In genomic region chr2:126817172-126817571, GRCh38 we compare ENCODE assay signal across 27 cellular contexts.
"Had no signal": no experiment of that assay in that cellular context is flagged by ENCODE, and none has a peak within 500 bp of the region (broad histone marks: within the 10 kb centered on the region; RNA-seq: fewer than 3 reads in every experiment).

No MANE protein-coding gene starts in this region.

- H3K27me3 ChIP-seq: stomach, suprapubic skin, testis, thyroid gland, tibial artery, tibial nerve, transverse colon, upper lobe of left lung, upper lobe of right lung, uterus, vagina had no signal

- DNase-seq: stimulated activated CD4-positive, alpha-beta T cell treated with anti-CD3 and anti-CD28 coated beads, Interleukin-2, amount 100 ng/mL, for 48 hours; stimulated activated CD4-positive, alpha-beta T cell treated with anti-CD3 and anti-CD28 coated beads, Interleukin-4, amount 100 ng/mL, for 1 hour; stimulated activated CD4-positive, alpha-beta T cell treated with anti-CD3 and anti-CD28 coated beads, Interleukin-4, amount 100 ng/mL, for 24 hours; stimulated activated CD4-positive, alpha-beta T cell treated with anti-CD3 and anti-CD28 coated beads, Interleukin-4, amount 100 ng/mL, for 4 hours; stimulated activated CD8-positive, alpha-beta memory T cell treated with anti-CD3 and anti-CD28 coated beads, Interleukin-4, amount 100 ng/mL, for 48 hours; stimulated activated naive B cell treated with anti-CD40 and anti-IgM and Interleukin-4, amounts not matched to agents 10 μg/mL and 1 μg/mL and 100 μg/mL, for 72 hours; stimulated activated naive CD4-positive, alpha-beta T cell; stimulated activated naive CD4-positive, alpha-beta T cell treated with Interleukin-2 at 50 U/mL for 16 hours; stimulated activated naive CD8-positive, alpha-beta T cell treated with anti-CD3 and anti-CD28 coated beads, Interleukin-15, amount 100 ng/mL, for 72 hours; stimulated activated naive CD8-positive, alpha-beta T cell treated with anti-CD3 and anti-CD28 coated beads, Interleukin-15, Interleukin-2, amounts not matched to agents 100 U/mL and 50 U/mL, for 24 hours; stomach; substantia nigra; testis; thyroid gland; tibial artery; transverse colon; trophoblast cell; upper lobe of left lung; upper lobe of right lung; uterus had no signal

- H3K27ac Mint-ChIP-seq: stimulated activated effector memory CD8-positive, alpha-beta T cell treated with anti-CD3 and anti-CD28 coated beads, Interleukin-12 subunit alpha, Interleukin-12 subunit beta, amount 100 ng/mL, for 72 hours; stimulated activated naive B cell treated with anti-CD40 and anti-IgM and Interleukin-4, amounts not matched to agents 10 μg/mL and 1 μg/mL and 100 μg/mL, for 72 hours; stimulated activated naive CD8-positive, alpha-beta T cell treated with anti-CD3 and anti-CD28 coated beads, Interleukin-15, amount 100 ng/mL, for 72 hours; stimulated activated naive CD8-positive, alpha-beta T cell treated with anti-CD3 and anti-CD28 coated beads, Interleukin-15, Interleukin-2, amounts not matched to agents 100 ng/mL and 50 ng/mL, for 24 hours; type B pancreatic cell had no signal

- H3K9me3 ChIP-seq: suprapubic skin, testis, thoracic aorta, thyroid gland, transverse colon, upper lobe of left lung, upper lobe of right lung, vagina had no signal

- H3K4me3 ChIP-seq: stomach, suprapubic skin, testis, thoracic aorta, thyroid gland, tibial artery, tibial nerve, transverse colon, upper lobe of left lung, upper lobe of right lung, uterus, vagina had no signal

- H3K27ac ChIP-seq: stomach, suprapubic skin, testis, thoracic aorta, thyroid gland, tibial artery, tibial nerve, transverse colon, upper lobe of left lung, upper lobe of right lung, uterus, vagina had no signal

- H3K36me3 Mint-ChIP-seq: stimulated activated effector memory CD8-positive, alpha-beta T cell treated with anti-CD3 and anti-CD28 coated beads, Interleukin-12 subunit alpha, Interleukin-12 subunit beta, amount 100 ng/mL, for 72 hours; stimulated activated naive B cell treated with anti-CD40 and anti-IgM and Interleukin-4, amounts not matched to agents 10 μg/mL and 1 μg/mL and 100 μg/mL, for 72 hours; type B pancreatic cell had no signal

- H3K36me3 ChIP-seq: stomach, suprapubic skin, thoracic aorta, thyroid gland, tibial artery, tibial nerve, transverse colon, upper lobe of left lung, upper lobe of right lung, uterus, vagina had no signal

- H3K4me1 ChIP-seq: stomach, suprapubic skin, testis, thyroid gland, tibial artery, tibial nerve, transverse colon, upper lobe of left lung, upper lobe of right lung, uterus, vagina had no signal

- H3K9me3 Mint-ChIP-seq: stimulated activated effector memory CD8-positive, alpha-beta T cell treated with anti-CD3 and anti-CD28 coated beads, Interleukin-12 subunit alpha, Interleukin-12 subunit beta, amount 100 ng/mL, for 72 hours had no signal

- ATAC-seq: stimulated activated effector memory CD8-positive, alpha-beta T cell treated with anti-CD3 and anti-CD28 coated beads, Interleukin-12 subunit alpha, Interleukin-12 subunit beta, amount 100 ng/mL, for 72 hours; stimulated activated naive B cell treated with anti-CD40 and anti-IgM and Interleukin-4, amounts not matched to agents 10 μg/mL and 1 μg/mL and 100 μg/mL, for 72 hours; stimulated activated naive CD8-positive, alpha-beta T cell treated with anti-CD3 and anti-CD28 coated beads, Interleukin-15, amount 100 ng/mL, for 72 hours; stimulated activated naive CD8-positive, alpha-beta T cell treated with anti-CD3 and anti-CD28 coated beads, Interleukin-15, Interleukin-2, amounts not matched to agents 100 U/mL and 50 U/mL, for 24 hours; upper lobe of right lung had no signal

- H3K4me1 Mint-ChIP-seq: stimulated activated effector memory CD8-positive, alpha-beta T cell treated with anti-CD3 and anti-CD28 coated beads, Interleukin-12 subunit alpha, Interleukin-12 subunit beta, amount 100 ng/mL, for 72 hours; stimulated activated naive B cell treated with anti-CD40 and anti-IgM and Interleukin-4, amounts not matched to agents 10 μg/mL and 1 μg/mL and 100 μg/mL, for 72 hours; stimulated activated naive CD8-positive, alpha-beta T cell treated with anti-CD3 and anti-CD28 coated beads, Interleukin-15, amount 100 ng/mL, for 72 hours had no signal

- H3K4me3 Mint-ChIP-seq: stimulated activated effector memory CD8-positive, alpha-beta T cell treated with anti-CD3 and anti-CD28 coated beads, Interleukin-12 subunit alpha, Interleukin-12 subunit beta, amount 100 ng/mL, for 72 hours; stimulated activated naive B cell treated with anti-CD40 and anti-IgM and Interleukin-4, amounts not matched to agents 10 μg/mL and 1 μg/mL and 100 μg/mL, for 72 hours; stimulated activated naive CD8-positive, alpha-beta T cell treated with anti-CD3 and anti-CD28 coated beads, Interleukin-15, amount 100 ng/mL, for 72 hours; stimulated activated naive CD8-positive, alpha-beta T cell treated with anti-CD3 and anti-CD28 coated beads, Interleukin-15, Interleukin-2, amounts not matched to agents 100 ng/mL and 50 ng/mL, for 24 hours; type B pancreatic cell had no signal
